In the genomic region with DNA sequence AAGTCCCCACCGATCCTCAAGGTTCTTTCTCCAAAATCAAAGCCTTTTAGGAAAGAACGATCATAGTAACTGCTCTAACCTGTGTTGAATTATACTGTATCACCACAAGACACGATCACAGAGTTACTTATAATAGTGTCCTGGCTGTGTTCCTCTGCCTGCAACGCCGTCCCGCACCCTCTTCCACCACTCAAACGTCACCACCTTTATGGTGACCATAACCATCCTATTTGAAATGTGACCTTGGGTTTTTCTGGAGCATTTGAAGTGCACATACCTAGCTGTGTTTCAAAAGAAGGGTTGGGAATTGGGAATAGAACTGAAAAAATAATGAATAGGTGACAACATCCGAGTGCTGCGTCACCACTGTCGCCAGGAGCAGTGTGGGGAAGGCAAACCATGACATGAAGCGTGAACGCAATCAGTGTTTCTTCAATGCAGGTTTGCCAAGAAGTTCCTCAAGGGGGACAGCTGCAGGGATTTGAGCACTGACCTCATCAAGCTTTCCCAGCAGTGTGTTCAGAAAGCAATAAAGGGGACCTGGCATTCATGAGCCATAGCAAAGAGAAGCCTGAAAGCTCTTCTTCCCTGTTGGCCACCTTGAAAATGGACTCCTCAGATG, we compare ENCODE assay signal across 8 cellular contexts. TPM values are rescaled to one million over a fixed set of nuclear protein-coding genes. Genes with fewer than 3 reads are reported as not detected.
DNase-seq lines count a peak whose midpoint lies in the region; ATAC-seq and TF ChIP-seq lines count a peak whose summit lies in the region.

No MANE protein-coding gene starts in this region.

- no peak for TF ChIP-seq CTCF in LNCaP clone FGC (IDR thresholded peaks at IDR 0.05; ENCODE audit: control insufficient read depth, extremely low read depth, insufficient read depth)
- no peak for TF ChIP-seq CTCF in choroid plexus epithelial cell (conservative IDR thresholded peaks at IDR 0.05; ENCODE audit: low read depth, low read length)
- no peak for TF ChIP-seq CTCF in natural killer cell (IDR thresholded peaks at IDR 0.05)

- no peaks in the 10 kb centered on the region for H3K9me3 Mint-ChIP-seq in natural killer cell

- H3K27ac Mint-ChIP-seq in natural killer cell: peak overlapping the region; percentile 90 to 94

- peaks cover 15 to 16% of the 10 kb centered on the region in 2 donors for H3K4me1 Mint-ChIP-seq in natural killer cell

- no peaks in the 10 kb centered on the region for H3K9me3 ChIP-seq in BLaER1 treated with 17β-estradiol and CSF1 and Interleukin-3, amounts not matched to agents 10 nM and 100 nM (replicated peaks in 1 of 11)

- DNase-seq in LNCaP clone FGC (ENCODE audit: low read depth) (no peak), choroid plexus epithelial cell (ENCODE audit: low read depth) (no peak), natural killer cell (no peak), NCI-H2029 treated with DMSO at 0.1 percent for 48 hours (lab: John Stamatoyannopoulos, UW) (no peak)
- no peak for DNase-seq in activated effector memory CD4-positive, alpha-beta T cell treated with anti-CD3 and anti-CD28 coated beads, Interleukin-2, amount 50 U/mL, for 16 hours
- DNase-seq in stimulated activated CD4-positive, alpha-beta T cell treated with anti-CD3 and anti-CD28 coated beads, Interleukin-1b, Interleukin-23, amount 100 ng/mL, for 48 hours: no peak

- H3K27me3 ChIP-seq in BLaER1 treated with 17β-estradiol and CSF1 and Interleukin-3, amounts not matched to agents 10 nM and 100 nM: no peaks in the 10 kb centered on the region

- H3K4me3 ChIP-seq in BLaER1 treated with 17β-estradiol and CSF1 and Interleukin-3, amounts not matched to agents 10 nM and 100 nM: peak overlapping the region; percentile 82 to 100 (median 94); a peak in 19 of 20 replicates
- H3K4me3 ChIP-seq in LNCaP clone FGC (ENCODE audit: low read depth, low read length) (peak overlapping the region; percentile 92), choroid plexus epithelial cell (ENCODE audit: low read depth, low read length) (peak overlapping the region; percentile 89)

- peak overlapping the region in 1 of 11 experiments; percentile 5; a peak in 1 of 22 replicates for H3K27ac ChIP-seq in BLaER1 treated with 17β-estradiol and CSF1 and Interleukin-3, amounts not matched to agents 10 nM and 100 nM

- H3K4me2 ChIP-seq in BLaER1 treated with 17β-estradiol and CSF1 and Interleukin-3, amounts not matched to agents 10 nM and 100 nM: peak overlapping the region; percentile 70 to 94 (median 83)

- H3K36me3 ChIP-seq in BLaER1 treated with 17β-estradiol and CSF1 and Interleukin-3, amounts not matched to agents 10 nM and 100 nM: peaks cover 59 to 79% (median 64%) of the 10 kb centered on the region in 11 experiments

- peak overlapping the region in 10 of 11 experiments; percentile 84 to 95 (median 87); a peak in 16 of 22 replicates for H3K9ac ChIP-seq in BLaER1 treated with 17β-estradiol and CSF1 and Interleukin-3, amounts not matched to agents 10 nM and 100 nM

- intact Hi-C loops in natural killer cell (cut with micrococcal nuclease): loop anchor here (2.0 kb wide), 1 partner anchor 17 kb away; a partner anchor contains a TSS

- peaks cover 36% of the 10 kb centered on the region for H3K36me3 Mint-ChIP-seq in natural killer cell

- peaks cover 0 to 85% (median 45%) of the 10 kb centered on the region in 11 experiments; a peak in 19 of 22 replicates for H4K20me1 ChIP-seq in BLaER1 treated with 17β-estradiol and CSF1 and Interleukin-3, amounts not matched to agents 10 nM and 100 nM

- H3K4me1 ChIP-seq in BLaER1 treated with 17β-estradiol and CSF1 and Interleukin-3, amounts not matched to agents 10 nM and 100 nM: peaks cover 13 to 23% (median 18%) of the 10 kb centered on the region in 10 experiments

- no peak for ATAC-seq in natural killer cell
- no peak for ATAC-seq in GM18907 (IDR thresholded peaks at IDR 0.05; ENCODE audit: unreplicated experiment)

- peak overlapping the region; percentile 94 for H3K4me3 Mint-ChIP-seq in natural killer cell

- H3K27me3 Mint-ChIP-seq in natural killer cell (ENCODE audit: low read depth in 2 of 2): no peaks in the 10 kb centered on the region

RNA-seq across cellular contexts. Expression of a gene that starts 0.8 kb away (rescaled TPM):
- total RNA-seq in natural killer cell: 10 to 100 TPM; 33.6 to 44.2 (median 38.4) TPM

RNA-seq across cellular contexts. Expression of a gene that starts 17.0 kb away (rescaled TPM):
- 100 to 1,000 TPM; 146 to 174 (median 167) TPM for total RNA-seq in natural killer cell

RNA-seq across cellular contexts. Expression of a gene that starts 26.2 kb away (rescaled TPM):
- 10 to 100 TPM; 21.1 to 32.5 (median 30.8) TPM for total RNA-seq in natural killer cell
